Comparison of ENCODE assay signal across 8 cellular contexts in the genomic region with DNA sequence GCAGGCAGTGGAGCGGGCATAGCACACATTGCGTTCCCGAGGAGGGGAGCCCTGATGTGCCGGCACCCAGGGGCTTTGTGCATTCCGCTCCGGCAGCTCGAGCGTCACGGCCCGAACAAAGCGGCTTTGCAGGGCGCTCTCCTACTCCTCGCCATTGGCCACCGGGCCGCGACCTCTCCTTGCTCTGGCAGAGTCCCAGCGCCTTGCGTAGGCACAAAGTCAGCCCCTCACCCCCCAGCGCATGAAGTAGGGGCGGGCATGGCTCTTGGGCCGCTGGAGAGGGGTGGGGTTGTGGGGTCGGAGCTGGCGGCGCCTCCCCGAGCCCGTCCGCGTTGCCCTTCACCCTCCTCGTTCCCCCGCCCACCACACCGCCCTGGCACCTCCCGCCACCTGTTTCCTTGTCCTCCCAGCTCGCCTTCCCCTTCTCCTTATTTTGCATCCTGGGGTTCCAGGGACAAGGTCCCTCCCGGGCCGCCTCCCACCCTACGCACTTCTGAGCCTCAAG. TPM values are rescaled to one million over a fixed set of nuclear protein-coding genes. Genes with fewer than 3 reads are reported as not detected.
DNase-seq lines count a peak whose midpoint lies in the region; ATAC-seq, FAIRE-seq and TF ChIP-seq lines count a peak whose summit lies in the region.

No MANE protein-coding gene starts in this region.

- TF ChIP-seq CTCF in 22Rv1 (IDR thresholded peaks at IDR 0.05) (no peak), HFF-Myc (IDR thresholded peaks at IDR 0.05; ENCODE audit: low read depth, low read length, missing control alignments) (no peak), SU-DHL-6 (IDR thresholded peaks at IDR 0.05; ENCODE audit: insufficient read depth, low read length, poor library complexity, severe bottlenecking) (no peak), GM12878 (IDR thresholded peaks at IDR 0.05 in 2 of 3, conservative IDR thresholded peaks at IDR 0.05 in 1 of 3; ENCODE audit: control insufficient read depth in 2 of 3, extremely low read depth in 1 of 3, insufficient read depth in 1 of 3, low read depth in 3 of 3, low read length in 3 of 3) (no peak), gastrocnemius medialis (IDR thresholded peaks at IDR 0.05 in 4 of 5, conservative IDR thresholded peaks at IDR 0.05 in 1 of 5) (no peak)

- ATAC-seq in GM12878 (peak; percentile 18), gastrocnemius medialis (peak; percentile 34 to 54), GM18870 (IDR thresholded peaks at IDR 0.05; ENCODE audit: unreplicated experiment) (no peak)

- H3K79me2 ChIP-seq in SU-DHL-6 (ENCODE audit: insufficient read depth, low read length) (no peaks in the 10 kb centered on the region), GM12878 (ENCODE audit: control insufficient read depth, insufficient read depth, low read length) (peaks cover 5% of the 10 kb centered on the region)

- peaks cover 6% of the 10 kb centered on the region; the same call in 1 of the 2 replicates for H3F3A ChIP-seq in SU-DHL-6 (ENCODE audit: insufficient read depth)

- TF ChIP-seq POLR2A in GM12878 (IDR thresholded peaks at IDR 0.05; ENCODE audit: low read depth, low read length) (no peak), gastrocnemius medialis (IDR thresholded peaks at IDR 0.05) (no peak)

- SMC1A ChIA-PET in GM12878 (lab: Charles Lee; ENCODE audit: uncharacterized antibody, unreplicated experiment): interaction anchor here (1.1 kb wide), 1 partner anchor 118 kb away, joined by 3 read pairs; a partner anchor contains a TSS

- H2AFZ ChIP-seq in SU-DHL-6 (ENCODE audit: low read depth, low read length, severe bottlenecking): peak overlapping the region; percentile 55
- peak overlapping the region; percentile 83 for H2AFZ ChIP-seq in GM12878 (ENCODE audit: control insufficient read depth, low read depth, low read length)

- H3K27ac ChIP-seq in 22Rv1 (peak overlapping the region; percentile 46; the same call in 1 of the 2 replicates), SU-DHL-6 (ENCODE audit: low read depth, low read length) (no peak overlapping the region), GM12878 (ENCODE audit: control insufficient read depth, insufficient read depth) (no peak overlapping the region), gastrocnemius medialis (peak overlapping the region; percentile 91 to 98 (median 98))

- BruUV-seq in GM12878 (replicated peaks; lab: Mats Ljungman, UMichigan): no TSS peak

- TF ChIP-seq EP300 in GM12878 (IDR thresholded peaks at IDR 0.05; ENCODE audit: borderline replicate concordance in 1 of 2, control insufficient read depth in 1 of 2, low read depth in 2 of 2, low read length in 2 of 2): no peak

- in situ Hi-C loops in GM12878 (cut with MboI): no loop called here
- in situ Hi-C loops in gastrocnemius medialis (cut with MboI; ENCODE audit: low sequenced_read_pairs in 4 of 4): loop anchor here in 1 of 4 donors (25.0 kb wide), 1 partner anchor 388 kb away; a partner anchor contains a TSS

- H3K36me3 ChIP-seq in SU-DHL-6 (ENCODE audit: low read length) (no peaks in the 10 kb centered on the region), GM12878 (ENCODE audit: control insufficient read depth in 2 of 2, insufficient read depth in 2 of 2, low read length in 1 of 2) (no peaks in the 10 kb centered on the region), gastrocnemius medialis (no peaks in the 10 kb centered on the region)

- H3K4me2 ChIP-seq in SU-DHL-6 (ENCODE audit: low read depth, low read length, poor library complexity, severe bottlenecking): peak overlapping the region; percentile 61
- H3K4me2 ChIP-seq in GM12878 (ENCODE audit: control insufficient read depth, insufficient read depth): peak overlapping the region; percentile 85

- peak overlapping the region; percentile 53 for H3K9ac ChIP-seq in SU-DHL-6 (ENCODE audit: low read length)
- H3K9ac ChIP-seq in GM12878 (ENCODE audit: control insufficient read depth, insufficient read depth, low read length): peak overlapping the region; percentile 46; the same call in 1 of the 2 replicates

- under 1% methylated on average over 34 of the region's 36 CpGs for WGBS in GM12878 (ENCODE audit: insufficient coverage, insufficient replicate concordance, low lambda C conversion rate, missing lambda C conversion rate)

- TF ChIP-seq RAD21 in GM12878 (IDR thresholded peaks at IDR 0.05; ENCODE audit: insufficient read depth, low read depth, low read length): no peak

- no peaks in the 10 kb centered on the region for H3K9me2 ChIP-seq in SU-DHL-6 (replicated peaks; ENCODE audit: insufficient read depth, low read length)

- intact Hi-C loops in GM12878 (cut with micrococcal nuclease; ENCODE audit: unreplicated experiment) (no loop called here), gastrocnemius medialis (cut with DNase I; ENCODE audit: low total_unique reads) (loop anchor here (2.0 kb wide), 1 partner anchor 141 kb away; no protein-coding TSS in a partner anchor)

- peaks cover 7% of the 10 kb centered on the region for H3K4me1 ChIP-seq in GM12878 (ENCODE audit: control insufficient read depth, insufficient read depth, low read length)
- H3K4me1 ChIP-seq in gastrocnemius medialis: peaks cover 35 to 40% of the 10 kb centered on the region in 2 donors

- FAIRE-seq in GM12878 (lab: Jason Lieb, UNC): no peak

- H3K27me3 ChIP-seq in SU-DHL-6 (ENCODE audit: low read length) (no peaks in the 10 kb centered on the region), GM12878 (replicated peaks in 1 of 2; ENCODE audit: control insufficient read depth in 2 of 2, insufficient read depth in 2 of 2, low read length in 1 of 2) (peaks cover 9% of the 10 kb centered on the region in 2 experiments), gastrocnemius medialis (no peaks in the 10 kb centered on the region)

- H3K4me3 ChIP-seq in HFF-Myc (replicated peaks; ENCODE audit: low read depth, low read length): peak overlapping the region; percentile 48
- peak overlapping the region; percentile 64 for H3K4me3 ChIP-seq in SU-DHL-6 (ENCODE audit: insufficient read depth, low read length, poor library complexity, severe bottlenecking)
- H3K4me3 ChIP-seq in GM12878: peak overlapping the region; percentile 80
- peak overlapping the region; percentile 63 for H3K4me3 ChIP-seq in iPS-18c (ENCODE audit: insufficient read depth, low read depth, low read length)
- H3K4me3 ChIP-seq in gastrocnemius medialis: peak overlapping the region; percentile 60 to 92 (median 82)

- H3K9me3 ChIP-seq in SU-DHL-6 (ENCODE audit: insufficient read depth, low read length) (no peaks in the 10 kb centered on the region), GM12878 (replicated peaks; ENCODE audit: control insufficient read depth, insufficient read depth, low read length) (no peaks in the 10 kb centered on the region), iPS-18c (ENCODE audit: control insufficient read depth, insufficient read depth, low read length) (peaks cover 2% of the 10 kb centered on the region), gastrocnemius medialis (no peaks in the 10 kb centered on the region)

- CTCF ChIA-PET in GM12878 (lab: Yijun Ruan, JAX): no interaction called here

- RAD21 ChIA-PET in GM12878 (lab: Charles Lee; ENCODE audit: unreplicated experiment): interaction anchor here (0.9 kb wide), 1 partner anchor 143 kb away, joined by 3 read pairs; no protein-coding TSS in a partner anchor

- DNase-seq in HFF-Myc (ENCODE audit: extremely low read depth, low read depth) (no peak), GM12878 (ENCODE audit: low read depth, low spot score) (no peak), gastrocnemius medialis (peak; percentile 29 to 63), inferior parietal cortex (ENCODE audit: extremely low spot score) (no peak)

- POLR2A ChIA-PET in GM12878 (lab: Charles Lee): no interaction called here

- no peaks in the 10 kb centered on the region for H4K20me1 ChIP-seq in SU-DHL-6 (ENCODE audit: low read depth, low read length)
- 0 out of 2 replicates have a peak, but pooled peaks cover 2% of the 10 kb centered on the region for H4K20me1 ChIP-seq in GM12878 (ENCODE audit: control insufficient read depth, insufficient read depth)

TF ChIP-seq in GM12878, 131 proteins besides CTCF, POLR2A, EP300 and RAD21:
- TF ChIP-seq RBBP5 (conservative IDR thresholded peaks at IDR 0.05) (no peak), SIN3A (IDR thresholded peaks at IDR 0.05; ENCODE audit: low read depth, low read length) (0 out of 2 replicates have a peak, but pooled peaks have one; percentile 23)

RNA-seq across cellular contexts. Expression of a gene that starts 0.8 kb away (rescaled TPM):
- total RNA-seq in GM12878 (2013; cell fraction: nucleolus; rRNA removed): 59.9 and 66.3 TPM in 2 replicates
- total RNA-seq in GM12878 (2014; rRNA removed): 3.6 and 6.2 TPM in 2 replicates
- total RNA-seq in GM12878 (2014; rRNA removed; fragmentation: Illumina TruSeq; extraction: Trizol): 5.7 and 7.7 TPM in 2 replicates
- total RNA-seq in GM12878 (2021): 7.6 and 10.1 TPM in 2 replicates
- 5.4 TPM for polyA plus RNA-seq in GM12878 (2011; ENCODE audit: low read depth)
- 10.4 TPM in 2 replicates for polyA plus RNA-seq in GM12878 (2011; rRNA removed)
- 9.0 and 9.3 TPM in 2 replicates for polyA plus RNA-seq in GM12878 (2011; cell fraction: cytosol; rRNA removed)
- 8.8 and 10.9 TPM in 2 replicates for polyA plus RNA-seq in GM12878 (2011; cell fraction: nucleus; rRNA removed)
- polyA plus RNA-seq in GM12878 (2012): 9.0 and 9.1 TPM in 2 replicates
- 4.7 and 4.8 TPM in 2 replicates for polyA plus RNA-seq in GM12878 (2014; fragmentation: Illumina TruSeq; extraction: Trizol)
- polyA plus RNA-seq in GM12878 (2014; fragmentation: Nextera tagmentation; extraction: Ambion mirVana): 1 to 10 TPM in 1 of 2 experiments, under 1 TPM in 1; 0.72 to 1.0 TPM
- polyA plus RNA-seq in GM12878 (2014; rRNA removed): 4.9 and 5.2 TPM in 2 replicates
- polyA plus RNA-seq in GM12878 (2016; fragmentation: Nextera tagmentation; extraction: Ambion mirVana): 1 to 10 TPM; 2.4 to 4.4 TPM
- polyA minus RNA-seq in GM12878 (2011; rRNA and poly(A)+ RNA removed): 17.7 and 23.9 TPM in 2 replicates
- polyA minus RNA-seq in GM12878 (2011; cell fraction: cytosol; rRNA and poly(A)+ RNA removed): 6.3 and 7.9 TPM in 2 replicates
- 15.0 and 19.8 TPM in 2 replicates for polyA minus RNA-seq in GM12878 (2011; cell fraction: nucleus; rRNA and poly(A)+ RNA removed)
- total RNA-seq in gastrocnemius medialis: 10 to 100 TPM; 29.6 to 74.8 (median 57.9) TPM

Comparison
In these comparisons a context has a peak if more than half of its experiments do, and no peak if none do; other contexts are left out.
1. H3K27ac ChIP-seq: peak in 22Rv1 (single experiment) and gastrocnemius medialis (4 of 4); none in SU-DHL-6 (single experiment) and GM12878 (single experiment).
2. DNase-seq: peak in gastrocnemius medialis (2 of 2); none in HFF-Myc (single experiment), GM12878 (single experiment) and inferior parietal cortex (single experiment).
3. Peak in every context shown above with its lines, with median percentiles within 50 percentile points of each other: H3K4me3 ChIP-seq.